Comparison of ENCODE assay signal across 1 cellular context in genomic region chr17:81667754-81668153, GRCh38.
TF ChIP-seq lines count a peak whose summit lies in the region.

No MANE protein-coding gene starts in this region.

TF ChIP-seq in K562, 482 proteins besides CTCF, POLR2A, EP300 and RAD21:
- TF ChIP-seq TFE3 (CRISPR knock-in tag; IDR thresholded peaks at IDR 0.05) (no peak), POLR2G (IDR thresholded peaks at IDR 0.05; ENCODE audit: low read depth, low read length) (peak; percentile 34; the same call in 1 of the 2 replicates), ZNF12 (CRISPR knock-in tag; IDR thresholded peaks at IDR 0.05) (peak; percentile 58; the same call in 1 of the 2 replicates), EGR1 (conservative IDR thresholded peaks at IDR 0.05) (0 out of 2 replicates have a peak, but pooled peaks have one; percentile 18), TGIF2 (CRISPR knock-in tag; IDR thresholded peaks at IDR 0.05) (no peak), SOX6 (IDR thresholded peaks at IDR 0.05) (0 out of 2 replicates have a peak, but pooled peaks have one; percentile 9), TOE1 (IDR thresholded peaks at IDR 0.05; ENCODE audit: borderline replicate concordance) (peak; percentile 11; the same call in 1 of the 2 replicates), TOE1 (CRISPR knock-in tag; IDR thresholded peaks at IDR 0.05; ENCODE audit: borderline replicate concordance, low read depth) (no peak), TAF1 (IDR thresholded peaks at IDR 0.05; ENCODE audit: control insufficient read depth, extremely low read depth, insufficient read depth, low read length, severe bottlenecking) (peak; percentile 19), ZBTB7A (IDR thresholded peaks at IDR 0.05; ENCODE audit: borderline replicate concordance, control insufficient read depth, low read depth, low read length) (peak; percentile 75; the same call in 1 of the 2 replicates), YY1 (IDR thresholded peaks at IDR 0.05; ENCODE audit: borderline replicate concordance in 1 of 3, control insufficient read depth in 1 of 3, extremely low read depth in 1 of 3, insufficient read depth in 3 of 3, insufficient read length in 1 of 3, insufficient replicate concordance in 2 of 3, low read depth in 1 of 3, low read length in 2 of 3) (peak in 1 of 3 experiments; percentile 34), L3MBTL2 (IDR thresholded peaks at IDR 0.05) (0 out of 2 replicates have a peak, but pooled peaks have one; percentile 10), CAMTA2 (CRISPR knock-in tag; conservative IDR thresholded peaks at IDR 0.05) (no peak), ZNF592 (IDR thresholded peaks at IDR 0.05) (0 out of 2 replicates have a peak, but pooled peaks have one; percentile 54), VEZF1 (CRISPR knock-in tag; IDR thresholded peaks at IDR 0.05) (peak; percentile 28; the same call in 1 of the 2 replicates), ZBTB40 (IDR thresholded peaks at IDR 0.05) (no peak), ZBTB40 (CRISPR knock-in tag; IDR thresholded peaks at IDR 0.05) (no peak), SIN3B (IDR thresholded peaks at IDR 0.05; ENCODE audit: low read depth) (peak; percentile 17; the same call in 1 of the 2 replicates), TFAP4 (CRISPR knock-in tag; IDR thresholded peaks at IDR 0.05; ENCODE audit: borderline replicate concordance) (peak; percentile 62), ZNF740 (CRISPR knock-in tag; IDR thresholded peaks at IDR 0.05) (peak; percentile 70; the same call in 1 of the 2 replicates), ZNF740 (tag; IDR thresholded peaks at IDR 0.05) (no peak; a peak in 1 of 4 replicates)
TF ChIP-seq in K562: peak in this region for 14.
